35 cellular contexts compared by ENCODE assay signal in genomic region chr2:7116516-7116915, GRCh38.
"Had no signal": no experiment of that assay in that cellular context is flagged by ENCODE, and none has a peak within 500 bp of the region (broad histone marks: within the 10 kb centered on the region; RNA-seq: fewer than 3 reads in every experiment).

No MANE protein-coding gene starts in this region.

- ATAC-seq: activated CD8-positive, alpha-beta T cell treated with anti-CD3 and anti-CD28 coated beads for 36 hours; activated naive CD4-positive, alpha-beta T cell treated with anti-CD3 and anti-CD28 coated beads, Interleukin-2, amount 50 U/mL, for 72 hours; activated T-cell treated with anti-CD3 and anti-CD28 coated beads, Interleukin-2, amount 50 U/mL, for 4 hours; body of pancreas; PC-3; Right ventricle myocardium inferior had no signal

- H3K27me3 Mint-ChIP-seq: activated B cell treated with CpG ODN at 0.5 μM for 24 hours; activated CD8-positive, alpha-beta T cell treated with anti-CD3 and anti-CD28 coated beads for 36 hours had no signal

- H3K36me3 ChIP-seq: adrenal gland, colonic mucosa, MG63, Peyer's patch had no signal

- H3K4me1 ChIP-seq: body of pancreas, colonic mucosa, Peyer's patch had no signal

- H3K9me3 ChIP-seq: adrenal gland, body of pancreas, colonic mucosa, MG63, Peyer's patch had no signal

- H3K4me3 ChIP-seq: adrenal gland, body of pancreas, colonic mucosa, MG63, Peyer's patch had no signal

- H3K4me3 Mint-ChIP-seq: activated B cell treated with CpG ODN at 0.5 μM for 24 hours; activated CD8-positive, alpha-beta T cell treated with anti-CD3 and anti-CD28 coated beads for 36 hours; activated naive CD4-positive, alpha-beta T cell treated with anti-CD3 and anti-CD28 coated beads for 36 hours; activated T-cell treated with anti-CD3 and anti-CD28 coated beads, Interleukin-2, amount 50 U/mL, for 4 hours; activated T-helper 1 cell treated with anti-CD3 and anti-CD28 coated beads, Interleukin-12 subunit alpha, Interleukin-12 subunit beta, Interleukin-2, Interleukin-4 antibody, amounts not matched to agents 30 ng/mL and 10 ng/mL and 1 ng/mL, durations not matched to agents 14 hours and 24 hours and 36 hours had no signal

- H3K27ac Mint-ChIP-seq: activated B cell treated with CpG ODN at 0.5 μM for 24 hours; activated CD8-positive, alpha-beta T cell treated with anti-CD3 and anti-CD28 coated beads for 36 hours; activated naive CD4-positive, alpha-beta T cell treated with anti-CD3 and anti-CD28 coated beads for 36 hours; activated naive CD4-positive, alpha-beta T cell treated with anti-CD3 and anti-CD28 coated beads, Interleukin-2, amount 50 U/mL, for 72 hours; activated T-helper 1 cell treated with anti-CD3 and anti-CD28 coated beads, Interleukin-12 subunit alpha, Interleukin-12 subunit beta, Interleukin-2, Interleukin-4 antibody, amounts not matched to agents 30 ng/mL and 10 ng/mL and 1 ng/mL, durations not matched to agents 14 hours and 24 hours and 36 hours had no signal

- H3K27ac ChIP-seq: adrenal gland, body of pancreas, colonic mucosa, Peyer's patch, RWPE1, VCaP had no signal

- DNase-seq: activated B cell treated with CpG ODN at 0.5 μM for 24 hours; activated CD4-positive, alpha-beta T cell treated with anti-CD3 and anti-CD28 coated beads for 4 hours; activated CD4-positive, alpha-beta T cell treated with anti-CD3 and anti-CD28 coated beads, Interleukin-2, amount 50 U/mL, for 4 hours; activated CD4-positive, CD25-positive, alpha-beta regulatory T cell treated with anti-CD3 and anti-CD28 coated beads, Interleukin-2, amount 50 U/mL, for 72 hours; activated CD8-positive, alpha-beta T cell treated with anti-CD3 and anti-CD28 coated beads for 36 hours; activated gamma-delta T cell treated with Interleukin-2 at 50 U/mL for 16 hours; activated naive CD4-positive, alpha-beta T cell treated with anti-CD3 and anti-CD28 coated beads for 36 hours; activated T-cell treated with anti-CD3 and anti-CD28 coated beads for 4 hours; activated T-cell treated with anti-CD3 and anti-CD28 coated beads, Interleukin-2, amount 50 U/mL, for 4 hours; adrenal gland; body of pancreas; colonic mucosa; Kasumi-1; KG1; MG63; MV-4-11; NCI-H1092; NCI-H1417; NCI-H146; NCI-H1930; NCI-H2081 treated with DMSO at 0.1 percent for 48 hours; NCI-H526; NCI-H748 treated with DMSO at 0.1 percent for 48 hours; NK-92 treated with Interleukin-12 subunit alpha and Interleukin-12 subunit beta, amount 100 ng/mL, for 24 hours; PC-3; Peyer's patch; SW 1271; T-helper 1 cell; T-helper 2 cell; T-helper 9 cell had no signal

- H3K27me3 ChIP-seq: adrenal gland, body of pancreas, colonic mucosa, MG63, Peyer's patch had no signal

- H3K4me1 Mint-ChIP-seq: activated B cell treated with CpG ODN at 0.5 μM for 24 hours had no signal
